8 cellular contexts compared by ENCODE assay signal in the genomic region with DNA sequence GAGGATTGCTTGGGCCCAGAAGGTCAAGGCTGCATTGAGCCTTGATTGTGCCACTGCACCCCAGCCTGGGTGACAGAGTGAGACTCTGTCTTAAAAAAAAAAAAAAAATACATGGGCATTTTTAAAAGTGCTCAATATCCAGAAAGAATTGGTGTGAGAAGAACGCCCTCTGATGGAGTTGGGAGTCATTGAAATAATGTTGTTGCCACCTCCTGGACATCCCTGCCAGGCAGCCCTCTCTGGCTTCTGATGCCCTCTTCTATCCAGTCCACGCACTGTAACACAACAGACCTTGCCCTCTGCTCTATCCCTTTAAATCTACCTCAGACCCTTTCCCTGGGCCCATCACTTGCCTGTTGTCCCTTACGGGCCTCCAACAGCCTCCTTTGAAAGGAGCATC. TPM values are rescaled to one million over a fixed set of nuclear protein-coding genes. Genes with fewer than 3 reads are reported as not detected.
A peak's percentile ranks its signal among the peaks of the same experiment; 100 is the strongest.
DNase-seq lines count a peak whose midpoint lies in the region; ATAC-seq and TF ChIP-seq lines count a peak whose summit lies in the region.

No MANE protein-coding gene starts in this region.

- no peak overlapping the region for H3K4me3 ChIP-seq in AG04449 (ENCODE audit: low read depth, low read length)
- H3K4me3 ChIP-seq in OCI-LY7 (ENCODE audit: low read depth, low read length, poor library complexity, severe bottlenecking): no peak overlapping the region
- no peak overlapping the region for H3K4me3 ChIP-seq in fibroblast of lung (replicated peaks in 1 of 4; ENCODE audit: control extremely low read depth in 1 of 4, insufficient read depth in 1 of 4, low read depth in 3 of 4, low read length in 4 of 4)
- no peak overlapping the region for H3K4me3 ChIP-seq in body of pancreas

- no peaks in the 10 kb centered on the region for H3K4me1 ChIP-seq in OCI-LY7 (ENCODE audit: insufficient read depth, low read length, poor library complexity, severe bottlenecking)
- H3K4me1 ChIP-seq in fibroblast of lung (ENCODE audit: control insufficient read depth, extremely low read depth, insufficient read depth, low read length): peaks cover 4% of the 10 kb centered on the region
- H3K4me1 ChIP-seq in body of pancreas: peaks cover 12% of the 10 kb centered on the region

- H3K27me3 ChIP-seq in fibroblast of lung (ENCODE audit: control insufficient read depth, insufficient read depth, low read length) (peaks cover 23% of the 10 kb centered on the region), body of pancreas (no peaks in the 10 kb centered on the region)

- ATAC-seq in HG03571 (IDR thresholded peaks at IDR 0.05; ENCODE audit: unreplicated experiment): no peak
- no peak for ATAC-seq in GM19035 (IDR thresholded peaks at IDR 0.05; ENCODE audit: unreplicated experiment)
- ATAC-seq in body of pancreas: no peak

- H4K20me1 ChIP-seq in OCI-LY7 (ENCODE audit: insufficient read depth, low read length) (no peaks in the 10 kb centered on the region), fibroblast of lung (ENCODE audit: control insufficient read depth, extremely low read depth, insufficient read depth, low read length) (no peaks in the 10 kb centered on the region)

- no peak for TF ChIP-seq POLR2A in body of pancreas (IDR thresholded peaks at IDR 0.05)

- CTCF ChIA-PET in AG04449 (lab: Yijun Ruan, JAX): interaction anchor here (1.9 to 3.1 kb wide), 2 partner anchors 127 to 294 kb away, joined by 4 to 14 read pairs; no protein-coding TSS in a partner anchor
- CTCF ChIA-PET in OCI-LY7 (lab: Charles Lee; ENCODE audit: unreplicated experiment): no interaction called here

- H3K9ac ChIP-seq in fibroblast of lung (ENCODE audit: insufficient read depth, low read length): no peak overlapping the region

- H3K27ac ChIP-seq in OCI-LY7 (ENCODE audit: low read depth, low read length, poor library complexity, severe bottlenecking): no peak overlapping the region
- H3K27ac ChIP-seq in fibroblast of lung (ENCODE audit: insufficient read depth, low read length): no peak overlapping the region
- H3K27ac ChIP-seq in body of pancreas: no peak overlapping the region

- intact Hi-C loops in OCI-LY7 (cut with micrococcal nuclease; ENCODE audit: unreplicated experiment): loop anchor here (1.0 to 5.0 kb wide), 4 partner anchors 95 to 275 kb away; no protein-coding TSS in a partner anchor
- intact Hi-C loops in body of pancreas (cut with DNase I): no loop called here

- H3K9me3 ChIP-seq in OCI-LY7 (ENCODE audit: low read length) (no peaks in the 10 kb centered on the region), fibroblast of lung (ENCODE audit: control insufficient read depth, insufficient read depth, low read depth, low read length) (no peaks in the 10 kb centered on the region), body of pancreas (no peaks in the 10 kb centered on the region)

- 45 to 54% methylated on average over 3 of the region's 3 CpGs for WGBS in body of pancreas, 2 donors

- no peaks in the 10 kb centered on the region for H3K9me2 ChIP-seq in OCI-LY7 (ENCODE audit: insufficient read depth, low read length)

- no TSS peak for BruUV-seq in OCI-LY7 (replicated peaks; lab: Mats Ljungman, UMichigan)

- no peak for DNase-seq in AG04449 (ENCODE audit: low read depth, low spot score)
- DNase-seq in OCI-LY7 (ENCODE audit: low spot score): peak; percentile 45
- peak in 1 of 2 donors; percentile 59 for DNase-seq in fibroblast of lung (ENCODE audit: low read depth in 2 of 2)
- no peak for DNase-seq in NCI-H446 treated with DMSO at 0.1 percent for 48 hours (lab: John Stamatoyannopoulos, UW)
- no peak for DNase-seq in body of pancreas

- POLR2A ChIA-PET in AG04449 (lab: Yijun Ruan, JAX) (no interaction called here), OCI-LY7 (lab: Charles Lee) (interaction anchor here (0.7 kb wide), 2 partner anchors 12 to 1989 kb away, joined by 3 to 5 read pairs; no protein-coding TSS in a partner anchor)

- TF ChIP-seq CTCF in AG04449 (IDR thresholded peaks at IDR 0.05; ENCODE audit: insufficient read depth, low read length, missing control alignments) (peak; percentile 31), GM12873 (IDR thresholded peaks at IDR 0.05; ENCODE audit: insufficient read depth, low read depth, low read length, missing control alignments) (peak; percentile 52), OCI-LY7 (conservative IDR thresholded peaks at IDR 0.05; ENCODE audit: low read length) (peak; percentile 65), fibroblast of lung (conservative IDR thresholded peaks at IDR 0.05 in 1 of 2, IDR thresholded peaks at IDR 0.05 in 1 of 2; ENCODE audit: low read depth in 1 of 2, low read length in 2 of 2) (peak; percentile 36 to 48), body of pancreas (IDR thresholded peaks at IDR 0.05) (no peak)

- H3K4me2 ChIP-seq in OCI-LY7 (ENCODE audit: low read length): no peak overlapping the region
- no peak overlapping the region for H3K4me2 ChIP-seq in fibroblast of lung (ENCODE audit: extremely low read depth, insufficient read depth, low read length)

- H3K79me2 ChIP-seq in OCI-LY7 (ENCODE audit: insufficient read depth, low read depth, low read length) (no peaks in the 10 kb centered on the region), fibroblast of lung (ENCODE audit: control insufficient read depth, insufficient read depth, low read length) (no peaks in the 10 kb centered on the region)

- H3K36me3 ChIP-seq in OCI-LY7 (ENCODE audit: insufficient read depth, low read length) (no peaks in the 10 kb centered on the region), fibroblast of lung (ENCODE audit: control insufficient read depth, insufficient read depth, low read length) (no peaks in the 10 kb centered on the region), body of pancreas (replicated peaks in 1 of 2; ENCODE audit: insufficient read depth in 1 of 2, low read depth in 2 of 2) (no peaks in the 10 kb centered on the region)

- H2AFZ ChIP-seq in OCI-LY7 (ENCODE audit: low read length) (no peak overlapping the region), fibroblast of lung (ENCODE audit: low read length) (no peak overlapping the region)

RNA-seq across cellular contexts. Expression of a gene that starts 4.9 kb away (rescaled TPM):
- not detected in 2 replicates for total RNA-seq in OCI-LY7 (2014; rRNA removed; shearing (Covaris generic))
- total RNA-seq in OCI-LY7 (2022) (not detected in 2 replicates), fibroblast of lung (not detected in 2 replicates), body of pancreas (under 1 TPM in 1 of 2 donors, not detected in 1; 0.26 TPM)
- polyA plus RNA-seq in fibroblast of lung: 0.08 TPM in 1 of 2 replicates, not detected in the other
- polyA plus RNA-seq in fibroblast of lung (2012): 0.06 and 0.10 TPM in 2 replicates
- not detected in 2 replicates for polyA minus RNA-seq in fibroblast of lung (ENCODE audit: low replicate concordance)

RNA-seq across cellular contexts. Expression of a gene that starts 41.7 kb away (rescaled TPM):
- total RNA-seq in OCI-LY7 (2014; rRNA removed; shearing (Covaris generic)): not detected in 2 replicates
- total RNA-seq in OCI-LY7 (2022) (not detected in 2 replicates), fibroblast of lung (30.0 and 38.8 TPM in 2 replicates), body of pancreas (1 to 10 TPM in 1 of 2 donors, not detected in 1; 2.3 TPM)
- polyA plus RNA-seq in fibroblast of lung: 15.9 and 27.3 TPM in 2 replicates
- 17.5 and 32.4 TPM in 2 replicates for polyA plus RNA-seq in fibroblast of lung (2012)
- 5.1 and 5.7 TPM in 2 replicates for polyA minus RNA-seq in fibroblast of lung (ENCODE audit: low replicate concordance)

Comparison
In these comparisons a context has a peak if more than half of its experiments do, and no peak if none do; other contexts are left out.
1. CTCF ChIP-seq: peak in AG04449 (single experiment), GM12873 (single experiment), OCI-LY7 (single experiment) and fibroblast of lung (2 of 2); none in body of pancreas (0 of 7).